7 cellular contexts compared by ENCODE assay signal in genomic region chr1:168178638-168179410, GRCh38. TPM values are rescaled to one million over a fixed set of nuclear protein-coding genes. Genes with fewer than 3 reads are reported as not detected.
A peak's percentile ranks its signal among the peaks of the same experiment; 100 is the strongest.
DNase-seq lines count a peak whose midpoint lies in the region; ATAC-seq and TF ChIP-seq lines count a peak whose summit lies in the region.

TIPRL (plus strand) TSS chr1:168178962; CDS start chr1:168179078, 116 bp downstream.

- peaks cover 40% of the 10 kb centered on the region for H3K79me2 ChIP-seq in hepatocyte

- H3K27ac ChIP-seq in hepatocyte = peak within 1 kb of the TSS; percentile 90

- H3K27me3 ChIP-seq in hepatocyte = no peaks in the 10 kb centered on the region

- peak; percentile 81 for TF ChIP-seq POLR2A in GM18505 (IDR thresholded peaks at IDR 0.05; ENCODE audit: borderline replicate concordance, extremely low read depth, insufficient read depth, insufficient read length)

- H3K4me1 ChIP-seq in hepatocyte (ENCODE audit: insufficient read depth) = no peaks in the 10 kb centered on the region

- ATAC-seq in GM18505 (IDR thresholded peaks at IDR 0.05; ENCODE audit: unreplicated experiment) (peak; percentile 91), HG02973 (IDR thresholded peaks at IDR 0.05; ENCODE audit: unreplicated experiment) (peak; percentile 86)

- no peaks in the 10 kb centered on the region for H3K36me3 ChIP-seq in hepatocyte (replicated peaks; ENCODE audit: insufficient read depth, low read depth)

- peak within 1 kb of the TSS; percentile 84 for H3K4me2 ChIP-seq in hepatocyte

- DNase-seq in NCI-H1930 (lab: John Stamatoyannopoulos, UW) (peak; percentile 97), T-helper 22 cell (ENCODE audit: low read depth) (peak; percentile 87), astrocyte of the hippocampus (ENCODE audit: low read depth, low spot score) (peak; percentile 99), hepatocyte (ENCODE audit: low spot score) (peak; percentile 97), renal cortical epithelial cell (ENCODE audit: low read depth) (peak; percentile 97)

- H3K9me2 ChIP-seq in hepatocyte (replicated peaks; ENCODE audit: insufficient read depth) = no peaks in the 10 kb centered on the region

- peak within 1 kb of the TSS; percentile 52 for H2AFZ ChIP-seq in hepatocyte

- H4K20me1 ChIP-seq in hepatocyte (ENCODE audit: insufficient read depth, poor library complexity, severe bottlenecking) = no peaks in the 10 kb centered on the region

- under 1% methylated on average over 56 of the region's 56 CpGs for WGBS in hepatocyte (ENCODE audit: low lambda C conversion rate, missing lambda C conversion rate)

- H3K4me3 ChIP-seq in hepatocyte = peak within 1 kb of the TSS; percentile 41

- peak; percentile 52 for TF ChIP-seq CTCF in hepatocyte (IDR thresholded peaks at IDR 0.05; ENCODE audit: poor library complexity)

- H3K9me3 ChIP-seq in hepatocyte (ENCODE audit: low read depth) = no peaks in the 10 kb centered on the region

RNA-seq across cellular contexts. Expression of gene TIPRL, which starts in this region (rescaled TPM):
- total RNA-seq in hepatocyte = 42.6 and 47.6 TPM in 2 replicates
- 38.1 and 44.2 TPM in 2 replicates for polyA plus RNA-seq in hepatocyte
- total RNA-seq in renal cortical epithelial cell = 49.7 and 51.1 TPM in 2 replicates

Comparison
In these comparisons a context has a peak if more than half of its experiments do, and no peak if none do; other contexts are left out.
1. Peak in every context shown above with its lines: DNase-seq, ATAC-seq, H3K4me3 ChIP-seq and H3K27ac ChIP-seq.